In genomic region chr3:56494679-56495322, GRCh38 we compare ENCODE assay signal across 8 cellular contexts. TPM values are rescaled to one million over a fixed set of nuclear protein-coding genes. Genes with fewer than 3 reads are reported as not detected.
DNase-seq lines count a peak whose midpoint lies in the region; ATAC-seq and TF ChIP-seq lines count a peak whose summit lies in the region.

No MANE protein-coding gene starts in this region.

- H3K4me3 Mint-ChIP-seq in activated T-helper 1 cell treated with anti-CD3 and anti-CD28 coated beads, Interleukin-12 subunit alpha, Interleukin-12 subunit beta, Interleukin-2, Interleukin-4 antibody, amounts not matched to agents 30 ng/mL and 10 ng/mL and 1 ng/mL, durations not matched to agents 14 hours and 24 hours and 36 hours, result no peak overlapping the region

- no peaks in the 10 kb centered on the region for H3K9me2 ChIP-seq in Karpas-422 (replicated peaks; ENCODE audit: insufficient read depth, low read length)

- H3K27me3 ChIP-seq in Karpas-422 (ENCODE audit: low read length) (no peaks in the 10 kb centered on the region), thyroid gland (no peaks in the 10 kb centered on the region)

- TF ChIP-seq CTCF in thyroid gland (IDR thresholded peaks at IDR 0.05), result peak; percentile 67 to 94 (median 87)

- no peak overlapping the region for H3K27ac Mint-ChIP-seq in activated T-helper 1 cell treated with anti-CD3 and anti-CD28 coated beads, Interleukin-12 subunit alpha, Interleukin-12 subunit beta, Interleukin-2, Interleukin-4 antibody, amounts not matched to agents 30 ng/mL and 10 ng/mL and 1 ng/mL, durations not matched to agents 14 hours and 24 hours and 36 hours

- H3K9ac ChIP-seq in Karpas-422 (ENCODE audit: low read length), result no peak overlapping the region

- no peak overlapping the region for H3K4me3 ChIP-seq in Karpas-422 (ENCODE audit: low read length)
- H3K4me3 ChIP-seq in thyroid gland (replicated peaks in 1 of 3), result no peak overlapping the region

- ATAC-seq in GM21825 (IDR thresholded peaks at IDR 0.05; ENCODE audit: unreplicated experiment), result peak; percentile 89

- H2AFZ ChIP-seq in Karpas-422 (ENCODE audit: low read length), result no peak overlapping the region

- H3K27ac ChIP-seq in Karpas-422 (ENCODE audit: low read length) (no peak overlapping the region), thyroid gland (no peak overlapping the region)

- peak; percentile 86 for DNase-seq in ELR (ENCODE audit: low read depth)
- peak; percentile 95 for DNase-seq in Karpas-422
- peak; percentile 81 for DNase-seq in RPMI7951 (ENCODE audit: low read depth)
- DNase-seq in activated T-helper 1 cell treated with anti-CD3 and anti-CD28 coated beads, Interleukin-12 subunit alpha, Interleukin-12 subunit beta, Interleukin-2, Interleukin-4 antibody, amounts not matched to agents 30 ng/mL and 10 ng/mL and 1 ng/mL, durations not matched to agents 14 hours and 24 hours and 36 hours (ENCODE audit: low spot score), result peak; percentile 55
- peak; percentile 72 for DNase-seq in fibroblast of the conjunctiva (ENCODE audit: low read depth)
- DNase-seq in occipital lobe (lab: John Stamatoyannopoulos, UW), result peak; percentile 13
- peak; percentile 76 to 91 for DNase-seq in thyroid gland

- H3K4me2 ChIP-seq in Karpas-422 (ENCODE audit: low read depth, low read length, poor library complexity, severe bottlenecking), result no peak overlapping the region

- intact Hi-C loops in activated T-helper 1 cell treated with anti-CD3 and anti-CD28 coated beads, Interleukin-12 subunit alpha, Interleukin-12 subunit beta, Interleukin-2, Interleukin-4 antibody, amounts not matched to agents 30 ng/mL and 10 ng/mL and 1 ng/mL, durations not matched to agents 14 hours and 24 hours and 36 hours (cut with micrococcal nuclease), result loop anchor here (2.0 kb wide), 1 partner anchor 154 kb away; no protein-coding TSS in a partner anchor
- intact Hi-C loops in thyroid gland (cut with DNase I), result no loop called here

- H3K4me1 Mint-ChIP-seq in activated T-helper 1 cell treated with anti-CD3 and anti-CD28 coated beads, Interleukin-12 subunit alpha, Interleukin-12 subunit beta, Interleukin-2, Interleukin-4 antibody, amounts not matched to agents 30 ng/mL and 10 ng/mL and 1 ng/mL, durations not matched to agents 14 hours and 24 hours and 36 hours (ENCODE audit: low read depth), result no peaks in the 10 kb centered on the region

- H3K9me3 ChIP-seq in Karpas-422 (ENCODE audit: low read length), result no peaks in the 10 kb centered on the region
- H3K9me3 ChIP-seq in thyroid gland, result no peaks in the 10 kb centered on the region

- no peak for TF ChIP-seq POLR2A in thyroid gland (IDR thresholded peaks at IDR 0.05)

- H3K79me2 ChIP-seq in Karpas-422 (ENCODE audit: low read length), result no peaks in the 10 kb centered on the region

- WGBS in thyroid gland, 2 donors, result 1 to 2% methylated on average over 5 of the region's 5 CpGs

- no peaks in the 10 kb centered on the region for H3K36me3 ChIP-seq in Karpas-422 (ENCODE audit: insufficient read depth, low read length)
- no peaks in the 10 kb centered on the region for H3K36me3 ChIP-seq in thyroid gland

- H3K27me3 Mint-ChIP-seq in activated T-helper 1 cell treated with anti-CD3 and anti-CD28 coated beads, Interleukin-12 subunit alpha, Interleukin-12 subunit beta, Interleukin-2, Interleukin-4 antibody, amounts not matched to agents 30 ng/mL and 10 ng/mL and 1 ng/mL, durations not matched to agents 14 hours and 24 hours and 36 hours (ENCODE audit: insufficient read depth), result peaks cover 7% of the 10 kb centered on the region

- H4K20me1 ChIP-seq in Karpas-422 (ENCODE audit: insufficient read depth, low read depth, low read length), result no peaks in the 10 kb centered on the region

- H3K9me3 Mint-ChIP-seq in activated T-helper 1 cell treated with anti-CD3 and anti-CD28 coated beads, Interleukin-12 subunit alpha, Interleukin-12 subunit beta, Interleukin-2, Interleukin-4 antibody, amounts not matched to agents 30 ng/mL and 10 ng/mL and 1 ng/mL, durations not matched to agents 14 hours and 24 hours and 36 hours, result no peaks in the 10 kb centered on the region

- H3K36me3 Mint-ChIP-seq in activated T-helper 1 cell treated with anti-CD3 and anti-CD28 coated beads, Interleukin-12 subunit alpha, Interleukin-12 subunit beta, Interleukin-2, Interleukin-4 antibody, amounts not matched to agents 30 ng/mL and 10 ng/mL and 1 ng/mL, durations not matched to agents 14 hours and 24 hours and 36 hours (ENCODE audit: low read depth), result no peaks in the 10 kb centered on the region

- no peaks in the 10 kb centered on the region for H3K4me1 ChIP-seq in Karpas-422 (ENCODE audit: low read length)
- no peaks in the 10 kb centered on the region for H3K4me1 ChIP-seq in thyroid gland

RNA-seq across cellular contexts. Expression of gene ERC2, which starts 26.5 kb away (rescaled TPM):
- total RNA-seq in Karpas-422 (2014; rRNA removed; shearing (Covaris generic); ENCODE audit: low replicate concordance), result 0.43 and 3.7 TPM in 2 replicates
- total RNA-seq in RPMI7951 (2014; rRNA removed; shearing (Covaris generic)), result 0.10 and 0.24 TPM in 2 replicates
- 0.54 TPM in 1 of 2 replicates, not detected in the other for total RNA-seq in activated T-helper 1 cell treated with anti-CD3 and anti-CD28 coated beads, Interleukin-12 subunit alpha, Interleukin-12 subunit beta, Interleukin-2, Interleukin-4 antibody, amounts not matched to agents 30 ng/mL and 10 ng/mL and 1 ng/mL, durations not matched to agents 14 hours and 24 hours and 36 hours
- total RNA-seq in occipital lobe, result 59.7 TPM
- 1 to 10 TPM; 5.3 to 8.8 (median 7.8) TPM for total RNA-seq in thyroid gland

Comparison
In these comparisons a context has a peak if more than half of its experiments do, and no peak if none do; other contexts are left out.
1. DNase-seq: peak in every context shown above with its lines; median percentile 95 in Karpas-422; 86 in ELR; 84 in thyroid gland; 81 in RPMI7951; 72 in fibroblast of the conjunctiva; 55 in activated T-helper 1 cell treated with anti-CD3 and anti-CD28 coated beads, Interleukin-12 subunit alpha, Interleukin-12 subunit beta, Interleukin-2, Interleukin-4 antibody, amounts not matched to agents 30 ng/mL and 10 ng/mL and 1 ng/mL, durations not matched to agents 14 hours and 24 hours and 36 hours; 13 in occipital lobe.